ENCODE assay signal across 17 cellular contexts in the genomic region with DNA sequence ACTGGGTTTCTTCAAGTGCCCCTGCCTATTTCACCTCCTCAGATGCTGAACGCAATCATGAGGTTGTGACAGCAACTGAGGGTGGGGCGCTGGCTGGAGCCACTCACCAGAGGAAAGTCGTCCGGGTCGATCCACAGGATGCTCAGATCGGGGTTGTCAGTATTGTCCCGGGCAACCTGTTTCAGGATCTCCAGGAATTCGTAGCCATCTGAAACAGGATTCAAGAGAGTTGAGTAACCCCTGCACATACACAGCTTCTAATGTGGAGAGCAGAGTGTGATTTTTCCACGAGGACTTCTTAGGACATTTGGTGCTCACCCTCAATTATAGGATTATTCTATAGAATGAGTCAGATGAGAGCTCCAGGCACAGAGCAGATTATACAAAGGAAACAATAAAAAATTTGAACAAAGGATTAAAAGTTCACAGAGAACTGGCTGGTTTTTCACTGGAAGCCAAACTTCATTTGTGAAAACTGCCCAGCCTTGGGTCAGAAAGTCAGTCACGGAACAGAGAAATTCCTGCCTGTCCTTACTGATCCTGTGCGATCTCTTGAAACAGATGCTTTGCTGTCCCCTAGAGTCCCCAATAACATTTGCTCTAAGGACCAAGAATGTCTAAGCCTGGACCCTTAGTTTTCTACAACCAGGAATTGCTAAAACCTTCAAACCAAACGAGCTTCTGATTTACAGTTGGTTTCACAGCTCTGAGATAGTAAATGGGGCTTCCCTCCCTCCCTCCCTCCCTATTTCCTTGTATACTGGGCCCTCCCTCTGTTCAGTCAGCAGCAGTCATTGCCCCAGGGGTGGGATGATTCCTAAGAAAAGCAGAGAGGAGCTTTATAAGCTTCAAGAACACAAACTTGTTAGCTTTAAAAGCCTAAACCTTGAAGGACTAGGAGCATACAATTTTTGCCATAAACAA.
A peak's percentile ranks its signal among the peaks of the same experiment; 100 is the strongest.
DNase-seq lines count a peak whose midpoint lies in the region; ATAC-seq and TF ChIP-seq lines count a peak whose summit lies in the region.
"Had no signal": no experiment of that assay in that cellular context is flagged by ENCODE, and none has a peak within 500 bp of the region (broad histone marks: within the 10 kb centered on the region; RNA-seq: fewer than 3 reads in every experiment).

No MANE protein-coding gene starts in this region.

- no peaks in the 10 kb centered on the region for H3K4me1 Mint-ChIP-seq in naive thymus-derived CD8-positive, alpha-beta T cell
- H3K4me1 Mint-ChIP-seq: activated CD4-positive, alpha-beta T cell treated with anti-CD3 and anti-CD28 coated beads, Interleukin-2, amount 10 ng/mL, durations not matched to agents 24 days and 14 days had no signal

- no peak overlapping the region for H4K91ac ChIP-seq in mesenchymal stem cell (ENCODE audit: low read length)

- peak; percentile 12 for TF ChIP-seq CTCF in astrocyte of the spinal cord (IDR thresholded peaks at IDR 0.05; ENCODE audit: low read depth, low read length)

- no peak overlapping the region for H3K27ac ChIP-seq in mesenchymal stem cell (ENCODE audit: low read length, poor library complexity, severe bottlenecking)
- H3K27ac ChIP-seq: right lobe of liver had no signal

- H3K9ac ChIP-seq in mesenchymal stem cell (ENCODE audit: low read length), result no peak overlapping the region

- no peak overlapping the region for H3K4me3 ChIP-seq in astrocyte of the spinal cord (ENCODE audit: low read depth, low read length)
- no peak overlapping the region for H3K4me3 ChIP-seq in mesenchymal stem cell (ENCODE audit: insufficient read depth in 1 of 2, low read depth in 1 of 2, low read length in 2 of 2)
- H3K4me3 ChIP-seq: right lobe of liver had no signal

- H2BK5ac ChIP-seq in mesenchymal stem cell (ENCODE audit: low read depth, low read length, poor library complexity, severe bottlenecking), result peak overlapping the region; percentile 36

- no peak overlapping the region for H3K27ac Mint-ChIP-seq in naive thymus-derived CD8-positive, alpha-beta T cell
- H3K27ac Mint-ChIP-seq: activated CD4-positive, alpha-beta T cell treated with anti-CD3 and anti-CD28 coated beads, Interleukin-2, amount 10 ng/mL, durations not matched to agents 24 days and 14 days; CD4-positive, alpha-beta T cell had no signal

- H3K36me3 ChIP-seq in mesenchymal stem cell (ENCODE audit: control insufficient read depth in 1 of 2, insufficient read depth in 2 of 2, low read depth in 1 of 2, low read length in 2 of 2), result no peaks in the 10 kb centered on the region
- H3K36me3 ChIP-seq: right lobe of liver had no signal

- no peak for ATAC-seq in GM19351 (IDR thresholded peaks at IDR 0.05; ENCODE audit: unreplicated experiment)
- ATAC-seq in naive thymus-derived CD8-positive, alpha-beta T cell, result no peak
- ATAC-seq: Panc1; right lobe of liver; stimulated activated naive CD8-positive, alpha-beta T cell treated with anti-CD3 and anti-CD28 coated beads, Interleukin-15, Interleukin-2, amounts not matched to agents 100 U/mL and 50 U/mL, for 24 hours had no signal

- in situ Hi-C loops in astrocyte of the spinal cord (cut with HindIII; ENCODE audit: low sequenced_read_pairs), result no loop called here

- H2BK15ac ChIP-seq in mesenchymal stem cell (ENCODE audit: low read depth, poor library complexity, severe bottlenecking), result no peak overlapping the region

- peaks cover 11 to 28% of the 10 kb centered on the region in 2 experiments for H3K27me3 ChIP-seq in mesenchymal stem cell (ENCODE audit: control insufficient read depth in 1 of 2, insufficient read depth in 1 of 2, low read length in 2 of 2)
- H3K27me3 ChIP-seq: right lobe of liver had no signal

- peak; percentile 32 for DNase-seq in EH (ENCODE audit: low read depth)
- DNase-seq in NCI-H226, result peak; percentile 7
- DNase-seq in astrocyte of the spinal cord (ENCODE audit: low read depth, low spot score), result no peak
- DNase-seq in mesenchymal stem cell, result no peak
- no peak for DNase-seq in NOMO-1 (lab: John Stamatoyannopoulos, UW; ENCODE audit: unreplicated experiment in 2 of 2)
- no peak for DNase-seq in stimulated activated CD4-positive, alpha-beta T cell treated with anti-CD3 and anti-CD28 coated beads, Interleukin-4, amount 100 ng/mL, for 1 hour
- DNase-seq in naive thymus-derived CD8-positive, alpha-beta T cell, result no peak
- DNase-seq: activated CD4-positive, alpha-beta T cell treated with anti-CD3 and anti-CD28 coated beads, Interleukin-2, amount 10 ng/mL, durations not matched to agents 24 days and 14 days; activated effector memory CD4-positive, alpha-beta T cell treated with anti-CD3 and anti-CD28 coated beads, Interleukin-2, amount 50 U/mL, for 16 hours; CD4-positive, alpha-beta T cell; effector memory CD4-positive, alpha-beta T cell; NCI-H2081 treated with DMSO at 0.1 percent for 48 hours; nucleus accumbens; right lobe of liver; stimulated activated naive CD8-positive, alpha-beta T cell treated with anti-CD3 and anti-CD28 coated beads, Interleukin-15, Interleukin-2, amounts not matched to agents 100 U/mL and 50 U/mL, for 24 hours had no signal

- no peak overlapping the region for H3K18ac ChIP-seq in mesenchymal stem cell (ENCODE audit: low read depth in 1 of 2, low read length in 2 of 2)

- 84% methylated on average over 10 of the region's 12 CpGs for WGBS in mesenchymal stem cell

- no peak overlapping the region for H2BK120ac ChIP-seq in mesenchymal stem cell (ENCODE audit: low read depth, low read length)

- no peak overlapping the region for H4K8ac ChIP-seq in mesenchymal stem cell (ENCODE audit: low read length)

- no peak overlapping the region for H3K4me2 ChIP-seq in mesenchymal stem cell (ENCODE audit: low read length, poor library complexity, severe bottlenecking)

- peaks cover 8 to 17% (median 8%) of the 10 kb centered on the region in 5 donors for H3K27me3 Mint-ChIP-seq in naive thymus-derived CD8-positive, alpha-beta T cell

- H3K4me1 ChIP-seq in mesenchymal stem cell (ENCODE audit: control insufficient read depth, insufficient read depth, low read depth, low read length), result no peaks in the 10 kb centered on the region
- H3K4me1 ChIP-seq: right lobe of liver had no signal

- no peak overlapping the region for H3K23ac ChIP-seq in mesenchymal stem cell (ENCODE audit: low read length in 2 of 2)

- H2AFZ ChIP-seq in mesenchymal stem cell (ENCODE audit: low read depth, low read length), result no peak overlapping the region

- no peaks in the 10 kb centered on the region for H3K9me3 Mint-ChIP-seq in naive thymus-derived CD8-positive, alpha-beta T cell
- H3K9me3 Mint-ChIP-seq: activated CD4-positive, alpha-beta T cell treated with anti-CD3 and anti-CD28 coated beads, Interleukin-2, amount 10 ng/mL, durations not matched to agents 24 days and 14 days; CD4-positive, alpha-beta T cell had no signal

- no peaks in the 10 kb centered on the region for H3K9me3 ChIP-seq in mesenchymal stem cell (ENCODE audit: control insufficient read depth, low read length)
- H3K9me3 ChIP-seq: right lobe of liver had no signal

- no peaks in the 10 kb centered on the region for H3K79me1 ChIP-seq in mesenchymal stem cell (replicated peaks; ENCODE audit: low read length, poor library complexity, severe bottlenecking)

- H3K4me3 Mint-ChIP-seq in naive thymus-derived CD8-positive, alpha-beta T cell, result no peak overlapping the region
- H3K4me3 Mint-ChIP-seq: activated CD4-positive, alpha-beta T cell treated with anti-CD3 and anti-CD28 coated beads, Interleukin-2, amount 10 ng/mL, durations not matched to agents 24 days and 14 days; CD4-positive, alpha-beta T cell had no signal

- no peak overlapping the region for H3K4ac ChIP-seq in mesenchymal stem cell (ENCODE audit: low read depth in 1 of 2, low read length in 2 of 2)

- H2BK12ac ChIP-seq in mesenchymal stem cell (ENCODE audit: low read length in 2 of 2), result no peak overlapping the region

- no peak overlapping the region for H2AK5ac ChIP-seq in mesenchymal stem cell (ENCODE audit: low read length, severe bottlenecking)

- no peaks in the 10 kb centered on the region for H3K36me3 Mint-ChIP-seq in naive thymus-derived CD8-positive, alpha-beta T cell

- no peak overlapping the region for H3K14ac ChIP-seq in mesenchymal stem cell (ENCODE audit: low read length in 2 of 2)

- POLR2A ChIA-PET in naive thymus-derived CD8-positive, alpha-beta T cell (lab: Charles Lee), result no interaction called here

Comparison
In these comparisons a context has a peak if more than half of its experiments do, and no peak if none do; other contexts are left out.
1. DNase-seq: peak in EH (single experiment) and NCI-H226 (single experiment); none in astrocyte of the spinal cord (single experiment), mesenchymal stem cell (single experiment), NOMO-1 (0 of 2), stimulated activated CD4-positive, alpha-beta T cell treated with anti-CD3 and anti-CD28 coated beads, Interleukin-4, amount 100 ng/mL, for 1 hour (single experiment) and naive thymus-derived CD8-positive, alpha-beta T cell (0 of 10).